Comparison of ENCODE assay signal across 10 cellular contexts in genomic region chr19:13079542-13079986, GRCh38. TPM values are rescaled to one million over a fixed set of nuclear protein-coding genes. Genes with fewer than 3 reads are reported as not detected.
DNase-seq lines count a peak whose midpoint lies in the region; ATAC-seq, FAIRE-seq and TF ChIP-seq lines count a peak whose summit lies in the region.
"Had no signal": no experiment of that assay in that cellular context is flagged by ENCODE, and none has a peak within 500 bp of the region (broad histone marks: within the 10 kb centered on the region; RNA-seq: fewer than 3 reads in every experiment).

No MANE protein-coding gene starts in this region.

- H3K4me1 Mint-ChIP-seq in osteocyte (ENCODE audit: unreplicated experiment), result peaks cover 50% of the 10 kb centered on the region
- H3K4me1 Mint-ChIP-seq in activated naive CD4-positive, alpha-beta T cell treated with anti-CD3 and anti-CD28 coated beads for 36 hours (ENCODE audit: low read depth), result peaks cover 2% of the 10 kb centered on the region

- FAIRE-seq in endothelial cell of umbilical vein (lab: Jason Lieb, UNC), result no peak

- no peaks in the 10 kb centered on the region for H4K20me1 ChIP-seq in endothelial cell of umbilical vein (replicated peaks; ENCODE audit: control insufficient read depth, extremely low read depth, insufficient read depth, low read length)

- H3K9me3 ChIP-seq in endothelial cell of umbilical vein (replicated peaks; ENCODE audit: control insufficient read depth, insufficient read depth, low read length), result no peaks in the 10 kb centered on the region

- H3K9me3 Mint-ChIP-seq in osteocyte (ENCODE audit: unreplicated experiment), result no peaks in the 10 kb centered on the region
- no peaks in the 10 kb centered on the region for H3K9me3 Mint-ChIP-seq in activated naive CD4-positive, alpha-beta T cell treated with anti-CD3 and anti-CD28 coated beads for 36 hours

- peaks cover 0 to 4% of the 10 kb centered on the region in 2 experiments for H3K36me3 ChIP-seq in endothelial cell of umbilical vein (ENCODE audit: control insufficient read depth in 2 of 2, extremely low read depth in 1 of 2, insufficient read depth in 2 of 2, low read length in 2 of 2)

- no peak for TF ChIP-seq CTCF in C4-2B (conservative IDR thresholded peaks at IDR 0.05)
- no peak for TF ChIP-seq CTCF in endothelial cell of umbilical vein (IDR thresholded peaks at IDR 0.05; ENCODE audit: extremely low read depth in 1 of 2, insufficient read depth in 1 of 2, low read depth in 1 of 2, low read length in 2 of 2)
- no peak for TF ChIP-seq CTCF in osteocyte (IDR thresholded peaks at IDR 0.05)

- no TSS peak for BruUV-seq in endothelial cell of umbilical vein (replicated peaks; lab: Mats Ljungman, UMichigan)

- peaks cover 31% of the 10 kb centered on the region for H3K36me3 Mint-ChIP-seq in osteocyte (ENCODE audit: unreplicated experiment)
- no peaks in the 10 kb centered on the region for H3K36me3 Mint-ChIP-seq in activated naive CD4-positive, alpha-beta T cell treated with anti-CD3 and anti-CD28 coated beads for 36 hours (ENCODE audit: low read depth)

- H3K9ac ChIP-seq in endothelial cell of umbilical vein (replicated peaks; ENCODE audit: extremely low read depth, insufficient read depth, low read length), result no peak overlapping the region

- peaks cover 4% of the 10 kb centered on the region for H3K4me1 ChIP-seq in endothelial cell of umbilical vein (ENCODE audit: control insufficient read depth, extremely low read depth, insufficient read depth, low read length)

- ATAC-seq in HG03097 (IDR thresholded peaks at IDR 0.05; ENCODE audit: low FRiP score, unreplicated experiment), result no peak

- H3K9me1 ChIP-seq in endothelial cell of umbilical vein (replicated peaks; ENCODE audit: control insufficient read depth, extremely low read depth, insufficient read depth, low read length), result no peaks in the 10 kb centered on the region

- no peak overlapping the region for H3K4me3 Mint-ChIP-seq in osteocyte (ENCODE audit: unreplicated experiment)
- H3K4me3 Mint-ChIP-seq in activated naive CD4-positive, alpha-beta T cell treated with anti-CD3 and anti-CD28 coated beads for 36 hours, result no peak overlapping the region

- no peaks in the 10 kb centered on the region for H3K27me3 ChIP-seq in endothelial cell of umbilical vein (ENCODE audit: control insufficient read depth in 2 of 2, insufficient read depth in 2 of 2, low read length in 2 of 2)

- no peak overlapping the region for H2AFZ ChIP-seq in endothelial cell of umbilical vein (ENCODE audit: low read depth, low read length)

- peak; percentile 89 for DNase-seq in NCI-H2171 treated with DMSO at 0.1 percent for 48 hours (lab: John Stamatoyannopoulos, UW)
- peak; percentile 28 for DNase-seq in endothelial cell of umbilical vein (ENCODE audit: low read depth, low spot score)
- DNase-seq in osteocyte (ENCODE audit: extremely low spot score, unreplicated experiment), result no peak
- DNase-seq in activated effector memory CD4-positive, alpha-beta T cell treated with Interleukin-2 at 50 U/mL for 16 hours, result no peak
- no peak for DNase-seq in activated CD8-positive, alpha-beta memory T cell treated with anti-CD3 and anti-CD28 coated beads, Interleukin-2, amount 50 U/mL, for 48 hours
- DNase-seq in activated naive CD4-positive, alpha-beta T cell treated with anti-CD3 and anti-CD28 coated beads for 36 hours, result no peak
- DNase-seq: activated CD4-positive, alpha-beta T cell treated with anti-CD3 and anti-CD28 coated beads, Interleukin-2, amount 50 U/mL, for 48 hours; NCI-H510A treated with DMSO at 0.1 percent for 48 hours had no signal

- no peaks in the 10 kb centered on the region for H3K27me3 Mint-ChIP-seq in osteocyte (ENCODE audit: unreplicated experiment)
- no peaks in the 10 kb centered on the region for H3K27me3 Mint-ChIP-seq in activated naive CD4-positive, alpha-beta T cell treated with anti-CD3 and anti-CD28 coated beads for 36 hours (ENCODE audit: low read depth)

- H3K4me2 ChIP-seq in endothelial cell of umbilical vein (ENCODE audit: insufficient read depth, low read length), result no peak overlapping the region

- dilution Hi-C loops in endothelial cell of umbilical vein (cut with MboI; ENCODE audit: extremely low pct_ligation_motif_present, low sequenced_read_pairs), result no loop called here

- POLR2A ChIA-PET in endothelial cell of umbilical vein (lab: Charles Lee), result no interaction called here

- CTCF ChIA-PET in endothelial cell of umbilical vein (lab: Charles Lee), result interaction anchor here (1.4 to 4.7 kb wide), 7 partner anchors 14 to 114 kb away, joined by 3 to 32 read pairs (median 14); no protein-coding TSS in a partner anchor
- CTCF ChIA-PET in activated naive CD4-positive, alpha-beta T cell treated with anti-CD3 and anti-CD28 coated beads for 36 hours (lab: Charles Lee), result interaction anchor here (0.8 to 1.0 kb wide), 2 partner anchors 102 to 222 kb away, joined by 3 to 6 read pairs; no protein-coding TSS in a partner anchor

- no peak overlapping the region for H3K4me3 ChIP-seq in endothelial cell of umbilical vein (replicated peaks in 1 of 3; ENCODE audit: insufficient read depth in 1 of 3, low read depth in 1 of 3, low read length in 3 of 3)

- no peak for TF ChIP-seq POLR2A in endothelial cell of umbilical vein (IDR thresholded peaks at IDR 0.05; ENCODE audit: low read depth, low read length)

- H3K79me2 ChIP-seq in endothelial cell of umbilical vein (ENCODE audit: control insufficient read depth, insufficient read depth, low read length), result no peaks in the 10 kb centered on the region

- intact Hi-C loops in endothelial cell of umbilical vein (cut with micrococcal nuclease), result no loop called here
- intact Hi-C loops in activated naive CD4-positive, alpha-beta T cell treated with anti-CD3 and anti-CD28 coated beads for 36 hours (cut with micrococcal nuclease), result no loop called here

- H3K27ac Mint-ChIP-seq in osteocyte (ENCODE audit: unreplicated experiment), result peak overlapping the region; percentile 7
- no peak overlapping the region for H3K27ac Mint-ChIP-seq in activated naive CD4-positive, alpha-beta T cell treated with anti-CD3 and anti-CD28 coated beads for 36 hours

- H3K27ac ChIP-seq in C4-2B (peak overlapping the region; percentile 0; the same call in 1 of the 2 replicates), endothelial cell of umbilical vein (ENCODE audit: insufficient read depth, low read depth, low read length) (no peak overlapping the region)

TF ChIP-seq in endothelial cell of umbilical vein, 7 proteins besides CTCF, POLR2A, EP300 and RAD21:
- TF ChIP-seq MYC (IDR thresholded peaks at IDR 0.05; ENCODE audit: low read depth, low read length) (no peak), GATA2 (IDR thresholded peaks at IDR 0.05; ENCODE audit: insufficient read depth, insufficient read length, low read depth, low read length) (no peak), MAX (IDR thresholded peaks at IDR 0.05; ENCODE audit: insufficient read depth, insufficient read length) (no peak), FOS (IDR thresholded peaks at IDR 0.05; ENCODE audit: borderline replicate concordance, insufficient read depth, low read length) (no peak), POLR2AphosphoS5 (IDR thresholded peaks at IDR 0.05; ENCODE audit: insufficient read depth, low read depth, low read length) (no peak), EZH2 (IDR thresholded peaks at IDR 0.05; ENCODE audit: borderline replicate concordance, low read depth, low read length, severe bottlenecking) (no peak), JUN (IDR thresholded peaks at IDR 0.05; ENCODE audit: borderline replicate concordance, insufficient read depth, insufficient read length, low read depth) (no peak)
TF ChIP-seq in endothelial cell of umbilical vein: peak in this region for 0.

RNA-seq across cellular contexts. Expression of gene LYL1, which starts 23.1 kb away (rescaled TPM):
- total RNA-seq in endothelial cell of umbilical vein (74.4 and 91.5 TPM in 2 replicates), osteocyte (not detected in 2 replicates)
- 87.3 and 141 TPM in 2 replicates for polyA plus RNA-seq in endothelial cell of umbilical vein
- 40.8 and 60.9 TPM in 2 replicates for polyA plus RNA-seq in endothelial cell of umbilical vein (2011; cell fraction: cytosol; rRNA removed)
- polyA plus RNA-seq in endothelial cell of umbilical vein (2011; cell fraction: nucleus; rRNA removed), result 42.5 and 44.4 TPM in 2 replicates
- polyA plus RNA-seq in endothelial cell of umbilical vein (2012), result 47.3 and 75.1 TPM in 2 replicates
- polyA minus RNA-seq in endothelial cell of umbilical vein, result 16.2 and 18.2 TPM in 2 replicates
- polyA minus RNA-seq in endothelial cell of umbilical vein (2011; cell fraction: cytosol; rRNA and poly(A)+ RNA removed), result not detected
- 9.0 and 18.8 TPM in 2 replicates for polyA minus RNA-seq in endothelial cell of umbilical vein (2011; cell fraction: nucleus; rRNA and poly(A)+ RNA removed)
- total RNA-seq in activated naive CD4-positive, alpha-beta T cell treated with anti-CD3 and anti-CD28 coated beads for 36 hours, result 1 to 10 TPM; 1.8 to 2.2 TPM

RNA-seq across cellular contexts. Expression of gene TRMT1, which starts 37.0 kb away (rescaled TPM):
- total RNA-seq in endothelial cell of umbilical vein, result 42.2 and 53.0 TPM in 2 replicates
- polyA plus RNA-seq in endothelial cell of umbilical vein, result 46.3 and 60.5 TPM in 2 replicates
- polyA plus RNA-seq in endothelial cell of umbilical vein (2011; cell fraction: cytosol; rRNA removed), result 25.5 and 32.2 TPM in 2 replicates
- polyA plus RNA-seq in endothelial cell of umbilical vein (2011; cell fraction: nucleus; rRNA removed), result 235 and 243 TPM in 2 replicates
- 39.6 and 42.8 TPM in 2 replicates for polyA plus RNA-seq in endothelial cell of umbilical vein (2012)
- polyA minus RNA-seq in endothelial cell of umbilical vein, result 26.5 and 37.9 TPM in 2 replicates
- polyA minus RNA-seq in endothelial cell of umbilical vein (2011; cell fraction: cytosol; rRNA and poly(A)+ RNA removed), result 37.0 TPM
- 27.6 and 47.5 TPM in 2 replicates for polyA minus RNA-seq in endothelial cell of umbilical vein (2011; cell fraction: nucleus; rRNA and poly(A)+ RNA removed)
- 37.4 and 43.1 TPM in 2 replicates for total RNA-seq in osteocyte
- total RNA-seq in activated naive CD4-positive, alpha-beta T cell treated with anti-CD3 and anti-CD28 coated beads for 36 hours, result 10 to 100 TPM; 55.8 to 59.6 TPM

RNA-seq across cellular contexts. Expression of gene NACC1, which starts 38.5 kb away (rescaled TPM):
- total RNA-seq in endothelial cell of umbilical vein (95.4 and 97.6 TPM in 2 replicates), osteocyte (40.4 and 45.1 TPM in 2 replicates)
- polyA plus RNA-seq in endothelial cell of umbilical vein, result 120 and 198 TPM in 2 replicates
- 80.0 and 100 TPM in 2 replicates for polyA plus RNA-seq in endothelial cell of umbilical vein (2011; cell fraction: cytosol; rRNA removed)
- polyA plus RNA-seq in endothelial cell of umbilical vein (2011; cell fraction: nucleus; rRNA removed), result 54.7 and 78.0 TPM in 2 replicates
- polyA plus RNA-seq in endothelial cell of umbilical vein (2012), result 38.9 and 59.8 TPM in 2 replicates
- 80.5 and 91.7 TPM in 2 replicates for polyA minus RNA-seq in endothelial cell of umbilical vein
- 98.0 TPM for polyA minus RNA-seq in endothelial cell of umbilical vein (2011; cell fraction: cytosol; rRNA and poly(A)+ RNA removed)
- 19.5 and 40.5 TPM in 2 replicates for polyA minus RNA-seq in endothelial cell of umbilical vein (2011; cell fraction: nucleus; rRNA and poly(A)+ RNA removed)
- total RNA-seq in activated naive CD4-positive, alpha-beta T cell treated with anti-CD3 and anti-CD28 coated beads for 36 hours, result 10 to 100 TPM; 41.3 to 45.0 TPM

Comparison
In these comparisons a context has a peak if more than half of its experiments do, and no peak if none do; other contexts are left out.
1. DNase-seq: peak in NCI-H2171 treated with DMSO at 0.1 percent for 48 hours (single experiment) and endothelial cell of umbilical vein (single experiment); none in osteocyte (single experiment), activated effector memory CD4-positive, alpha-beta T cell treated with Interleukin-2 at 50 U/mL for 16 hours (single experiment), activated CD8-positive, alpha-beta memory T cell treated with anti-CD3 and anti-CD28 coated beads, Interleukin-2, amount 50 U/mL, for 48 hours (single experiment) and activated naive CD4-positive, alpha-beta T cell treated with anti-CD3 and anti-CD28 coated beads for 36 hours (single experiment).
2. RNA of gene LYL1, which starts 23.1 kb away (total RNA-seq): 74.4 to 91.5 TPM in endothelial cell of umbilical vein; 1.8 to 2.2 TPM in activated naive CD4-positive, alpha-beta T cell treated with anti-CD3 and anti-CD28 coated beads for 36 hours and not detected in osteocyte; every median in the first group is over 10 times any median in the second.